8 cellular contexts compared by ENCODE assay signal in the genomic region with DNA sequence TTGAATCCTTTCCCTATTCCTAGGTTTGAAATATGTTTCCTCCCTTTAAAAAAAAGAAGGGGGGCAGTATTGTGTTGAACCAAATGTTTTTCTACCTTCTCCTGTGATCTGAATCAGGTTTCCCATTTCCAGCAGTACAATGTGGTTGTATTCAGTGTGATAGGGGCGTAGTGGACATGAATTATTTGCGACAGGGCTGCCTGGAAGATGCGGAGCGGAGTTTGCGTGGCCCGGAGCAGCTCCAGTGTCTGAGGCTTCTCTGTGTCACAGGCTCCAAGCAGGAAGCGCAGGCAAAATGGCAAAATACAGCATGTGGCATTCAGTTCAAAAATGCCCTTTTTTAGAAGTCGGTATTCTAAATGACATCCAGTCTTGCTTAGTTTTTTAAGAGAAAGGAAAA.
DNase-seq lines count a peak whose midpoint lies in the region; ATAC-seq and TF ChIP-seq lines count a peak whose summit lies in the region.

No MANE protein-coding gene starts in this region.

- H3K9ac ChIP-seq in neural progenitor cell = no peak overlapping the region

- peak overlapping the region; percentile 72 for H3K4me3 ChIP-seq in BE2C (ENCODE audit: low read depth, low read length)
- peak overlapping the region; percentile 66 for H3K4me3 ChIP-seq in LNCaP clone FGC (ENCODE audit: low read depth, low read length)
- H3K4me3 ChIP-seq in neural progenitor cell = peak overlapping the region; percentile 73

- peak overlapping the region; percentile 93 for H3K4me3 Mint-ChIP-seq in neural progenitor cell

- peak overlapping the region; percentile 67 for H3K27ac Mint-ChIP-seq in neural progenitor cell

- no peaks in the 10 kb centered on the region for H3K9me3 Mint-ChIP-seq in neural progenitor cell

- H3K79me2 ChIP-seq in neural progenitor cell (ENCODE audit: low read depth) = peaks cover 97% of the 10 kb centered on the region

- peaks cover 67% of the 10 kb centered on the region for H3K4me1 Mint-ChIP-seq in neural progenitor cell

- peaks cover 45% of the 10 kb centered on the region for H3K4me1 ChIP-seq in BE2C
- H3K4me1 ChIP-seq in neural progenitor cell = peaks cover 44% of the 10 kb centered on the region

- no peaks in the 10 kb centered on the region for H3K36me3 ChIP-seq in BE2C
- H3K36me3 ChIP-seq in neural progenitor cell = no peaks in the 10 kb centered on the region

- H3K27me3 Mint-ChIP-seq in neural progenitor cell (ENCODE audit: insufficient read depth, low read depth) = peaks cover 4% of the 10 kb centered on the region

- no peaks in the 10 kb centered on the region for H3K9me3 ChIP-seq in BE2C
- no peaks in the 10 kb centered on the region for H3K9me3 ChIP-seq in neural progenitor cell (ENCODE audit: low read depth)

- H3K36me3 Mint-ChIP-seq in neural progenitor cell = no peaks in the 10 kb centered on the region

- peak overlapping the region; percentile 89 for H3K4me2 ChIP-seq in neural progenitor cell

- H2AFZ ChIP-seq in neural progenitor cell (replicated peaks) = no peak overlapping the region

- H3K27me3 ChIP-seq in BE2C = no peaks in the 10 kb centered on the region
- H3K27me3 ChIP-seq in neural progenitor cell = no peaks in the 10 kb centered on the region

- peaks cover 35% of the 10 kb centered on the region for H3F3A ChIP-seq in neural progenitor cell (ENCODE audit: low read depth)

- peak; percentile 80 for DNase-seq in BE2C
- peak; percentile 79 for DNase-seq in LNCaP clone FGC (ENCODE audit: low read depth)
- DNase-seq in RPMI8226 = peak; percentile 89
- DNase-seq in activated naive CD4-positive, alpha-beta T cell (lab: John Stamatoyannopoulos, UW) = peak; percentile 9 to 39 (median 12)
- DNase-seq in foreskin melanocyte = peak; percentile 88
- DNase-seq in neural progenitor cell (ENCODE audit: low spot score) = peak; percentile 82
- peak in 48 of 49 donors; percentile 13 to 89 (median 80) for DNase-seq in substantia nigra (lab: John Stamatoyannopoulos, UW)

- H4K20me1 ChIP-seq in neural progenitor cell (ENCODE audit: low read depth) = peaks cover 95% of the 10 kb centered on the region

- H3K27ac ChIP-seq in neural progenitor cell (no peak overlapping the region), substantia nigra (ENCODE audit: low read depth, low read length, poor library complexity, severe bottlenecking) (peak overlapping the region; percentile 98)

- ATAC-seq in GM21367 (IDR thresholded peaks at IDR 0.05; ENCODE audit: unreplicated experiment) = peak; percentile 33

- no peak for TF ChIP-seq CTCF in BE2C (IDR thresholded peaks at IDR 0.05; ENCODE audit: low read depth, low read length)
- no peak for TF ChIP-seq CTCF in LNCaP clone FGC (IDR thresholded peaks at IDR 0.05; ENCODE audit: control insufficient read depth, extremely low read depth, insufficient read depth)
- no peak for TF ChIP-seq CTCF in neural progenitor cell (IDR thresholded peaks at IDR 0.05)

Comparison
In these comparisons a context has a peak if more than half of its experiments do, and no peak if none do; other contexts are left out.
1. DNase-seq: peak in every context shown above with its lines; median percentile 89 in RPMI8226; 88 in foreskin melanocyte; 82 in neural progenitor cell; 80 in BE2C; 80 in substantia nigra; 79 in LNCaP clone FGC; 12 in activated naive CD4-positive, alpha-beta T cell.